ENCODE assay signal across 8 cellular contexts in genomic region chr6:113920663-113921267, GRCh38. TPM values are rescaled to one million over a fixed set of nuclear protein-coding genes. Genes with fewer than 3 reads are reported as not detected.
DNase-seq lines count a peak whose midpoint lies in the region; ATAC-seq lines count a peak whose summit lies in the region.

No MANE protein-coding gene starts in this region.

- intact Hi-C loops in left ventricle myocardium superior (cut with micrococcal nuclease) = no loop called here

- peak; percentile 73 for ATAC-seq in GM18508 (IDR thresholded peaks at IDR 0.05; ENCODE audit: insufficient read depth, unreplicated experiment)
- ATAC-seq in GM21576 (IDR thresholded peaks at IDR 0.05; ENCODE audit: unreplicated experiment) = peak; percentile 82
- ATAC-seq in HG03521 (IDR thresholded peaks at IDR 0.05; ENCODE audit: unreplicated experiment) = peak; percentile 66
- peak; percentile 61 for ATAC-seq in left ventricle myocardium superior

- no peak for DNase-seq in left ventricle myocardium superior
- DNase-seq in G401 (ENCODE audit: low spot score) = no peak
- DNase-seq in NCI-H1436 (lab: John Stamatoyannopoulos, UW) = no peak
- no peak for DNase-seq in superior temporal gyrus (ENCODE audit: extremely low spot score)
- no peak for DNase-seq in cerebellar nuclear complex (lab: John Stamatoyannopoulos, UW)

- in situ Hi-C loops in G401 (cut with HindIII; ENCODE audit: low sequenced_read_pairs) = no loop called here

RNA-seq across cellular contexts. Expression of gene HDAC2, which starts 50.2 kb away (rescaled TPM):
- 46.7 TPM for total RNA-seq in left ventricle myocardium superior
- 176 and 213 TPM in 2 replicates for total RNA-seq in G401 (2014; rRNA removed; shearing (Covaris generic))
